ENCODE assay signal across 1 cellular context in the genomic region with DNA sequence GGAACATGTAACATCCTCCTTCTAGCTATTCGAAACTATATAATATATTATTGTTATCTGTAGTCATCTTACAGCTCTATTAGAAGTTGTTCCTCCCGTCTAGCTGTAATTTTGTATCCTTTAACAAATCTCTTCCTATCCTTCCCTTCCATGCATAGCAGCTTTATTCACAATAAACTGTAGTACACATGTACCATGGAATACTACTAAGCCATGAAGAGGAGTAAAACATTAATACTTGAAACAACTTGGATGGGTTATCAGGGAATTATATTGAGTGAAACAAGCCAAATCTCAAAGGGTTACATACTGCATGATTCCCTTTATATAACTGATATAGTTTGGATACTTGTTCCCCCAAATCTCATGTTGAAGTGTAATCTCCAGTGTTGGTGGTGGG.
TF ChIP-seq lines count a peak whose summit lies in the region.

No MANE protein-coding gene starts in this region.

TF ChIP-seq in WTC11, 78 proteins besides CTCF, POLR2A, EP300 and RAD21 (continued from another document):
- TF ChIP-seq, protein P1, sequence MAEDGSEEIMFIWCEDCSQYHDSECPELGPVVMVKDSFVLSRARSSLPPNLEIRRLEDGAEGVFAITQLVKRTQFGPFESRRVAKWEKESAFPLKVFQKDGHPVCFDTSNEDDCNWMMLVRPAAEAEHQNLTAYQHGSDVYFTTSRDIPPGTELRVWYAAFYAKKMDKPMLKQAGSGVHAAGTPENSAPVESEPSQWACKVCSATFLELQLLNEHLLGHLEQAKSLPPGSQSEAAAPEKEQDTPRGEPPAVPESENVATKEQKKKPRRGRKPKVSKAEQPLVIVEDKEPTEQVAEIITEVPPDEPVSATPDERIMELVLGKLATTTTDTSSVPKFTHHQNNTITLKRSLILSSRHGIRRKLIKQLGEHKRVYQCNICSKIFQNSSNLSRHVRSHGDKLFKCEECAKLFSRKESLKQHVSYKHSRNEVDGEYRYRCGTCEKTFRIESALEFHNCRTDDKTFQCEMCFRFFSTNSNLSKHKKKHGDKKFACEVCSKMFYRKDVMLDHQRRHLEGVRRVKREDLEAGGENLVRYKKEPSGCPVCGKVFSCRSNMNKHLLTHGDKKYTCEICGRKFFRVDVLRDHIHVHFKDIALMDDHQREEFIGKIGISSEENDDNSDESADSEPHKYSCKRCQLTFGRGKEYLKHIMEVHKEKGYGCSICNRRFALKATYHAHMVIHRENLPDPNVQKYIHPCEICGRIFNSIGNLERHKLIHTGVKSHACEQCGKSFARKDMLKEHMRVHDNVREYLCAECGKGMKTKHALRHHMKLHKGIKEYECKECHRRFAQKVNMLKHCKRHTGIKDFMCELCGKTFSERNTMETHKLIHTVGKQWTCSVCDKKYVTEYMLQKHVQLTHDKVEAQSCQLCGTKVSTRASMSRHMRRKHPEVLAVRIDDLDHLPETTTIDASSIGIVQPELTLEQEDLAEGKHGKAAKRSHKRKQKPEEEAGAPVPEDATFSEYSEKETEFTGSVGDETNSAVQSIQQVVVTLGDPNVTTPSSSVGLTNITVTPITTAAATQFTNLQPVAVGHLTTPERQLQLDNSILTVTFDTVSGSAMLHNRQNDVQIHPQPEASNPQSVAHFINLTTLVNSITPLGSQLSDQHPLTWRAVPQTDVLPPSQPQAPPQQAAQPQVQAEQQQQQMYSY (CRISPR knock-in tag; IDR thresholded peaks at IDR 0.05): no peak
- TF ChIP-seq MAX (CRISPR knock-in tag; IDR thresholded peaks at IDR 0.05) (no peak), HMGA2 (CRISPR knock-in tag; IDR thresholded peaks at IDR 0.05) (no peak), ZNF317 (CRISPR knock-in tag; IDR thresholded peaks at IDR 0.05; ENCODE audit: borderline replicate concordance, low read depth) (no peak), ZNF138 (CRISPR knock-in tag; conservative IDR thresholded peaks at IDR 0.05) (no peak), ERG (CRISPR knock-in tag; IDR thresholded peaks at IDR 0.05) (no peak), ZNF512 (CRISPR knock-in tag; IDR thresholded peaks at IDR 0.05; ENCODE audit: borderline replicate concordance) (no peak), JUN (CRISPR knock-in tag; IDR thresholded peaks at IDR 0.05) (no peak), GTF2I (CRISPR knock-in tag; conservative IDR thresholded peaks at IDR 0.05) (no peak), TP53 (CRISPR knock-in tag; IDR thresholded peaks at IDR 0.05) (no peak), JAZF1 (CRISPR knock-in tag; IDR thresholded peaks at IDR 0.05) (no peak)
- TF ChIP-seq, protein P2, sequence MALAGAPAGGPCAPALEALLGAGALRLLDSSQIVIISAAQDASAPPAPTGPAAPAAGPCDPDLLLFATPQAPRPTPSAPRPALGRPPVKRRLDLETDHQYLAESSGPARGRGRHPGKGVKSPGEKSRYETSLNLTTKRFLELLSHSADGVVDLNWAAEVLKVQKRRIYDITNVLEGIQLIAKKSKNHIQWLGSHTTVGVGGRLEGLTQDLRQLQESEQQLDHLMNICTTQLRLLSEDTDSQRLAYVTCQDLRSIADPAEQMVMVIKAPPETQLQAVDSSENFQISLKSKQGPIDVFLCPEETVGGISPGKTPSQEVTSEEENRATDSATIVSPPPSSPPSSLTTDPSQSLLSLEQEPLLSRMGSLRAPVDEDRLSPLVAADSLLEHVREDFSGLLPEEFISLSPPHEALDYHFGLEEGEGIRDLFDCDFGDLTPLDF (CRISPR knock-in tag; IDR thresholded peaks at IDR 0.05): no peak
- TF ChIP-seq, protein P3, sequence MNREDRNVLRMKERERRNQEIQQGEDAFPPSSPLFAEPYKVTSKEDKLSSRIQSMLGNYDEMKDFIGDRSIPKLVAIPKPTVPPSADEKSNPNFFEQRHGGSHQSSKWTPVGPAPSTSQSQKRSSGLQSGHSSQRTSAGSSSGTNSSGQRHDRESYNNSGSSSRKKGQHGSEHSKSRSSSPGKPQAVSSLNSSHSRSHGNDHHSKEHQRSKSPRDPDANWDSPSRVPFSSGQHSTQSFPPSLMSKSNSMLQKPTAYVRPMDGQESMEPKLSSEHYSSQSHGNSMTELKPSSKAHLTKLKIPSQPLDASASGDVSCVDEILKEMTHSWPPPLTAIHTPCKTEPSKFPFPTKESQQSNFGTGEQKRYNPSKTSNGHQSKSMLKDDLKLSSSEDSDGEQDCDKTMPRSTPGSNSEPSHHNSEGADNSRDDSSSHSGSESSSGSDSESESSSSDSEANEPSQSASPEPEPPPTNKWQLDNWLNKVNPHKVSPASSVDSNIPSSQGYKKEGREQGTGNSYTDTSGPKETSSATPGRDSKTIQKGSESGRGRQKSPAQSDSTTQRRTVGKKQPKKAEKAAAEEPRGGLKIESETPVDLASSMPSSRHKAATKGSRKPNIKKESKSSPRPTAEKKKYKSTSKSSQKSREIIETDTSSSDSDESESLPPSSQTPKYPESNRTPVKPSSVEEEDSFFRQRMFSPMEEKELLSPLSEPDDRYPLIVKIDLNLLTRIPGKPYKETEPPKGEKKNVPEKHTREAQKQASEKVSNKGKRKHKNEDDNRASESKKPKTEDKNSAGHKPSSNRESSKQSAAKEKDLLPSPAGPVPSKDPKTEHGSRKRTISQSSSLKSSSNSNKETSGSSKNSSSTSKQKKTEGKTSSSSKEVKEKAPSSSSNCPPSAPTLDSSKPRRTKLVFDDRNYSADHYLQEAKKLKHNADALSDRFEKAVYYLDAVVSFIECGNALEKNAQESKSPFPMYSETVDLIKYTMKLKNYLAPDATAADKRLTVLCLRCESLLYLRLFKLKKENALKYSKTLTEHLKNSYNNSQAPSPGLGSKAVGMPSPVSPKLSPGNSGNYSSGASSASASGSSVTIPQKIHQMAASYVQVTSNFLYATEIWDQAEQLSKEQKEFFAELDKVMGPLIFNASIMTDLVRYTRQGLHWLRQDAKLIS (CRISPR knock-in tag; IDR thresholded peaks at IDR 0.05; ENCODE audit: borderline replicate concordance): no peak
- TF ChIP-seq, protein P4, sequence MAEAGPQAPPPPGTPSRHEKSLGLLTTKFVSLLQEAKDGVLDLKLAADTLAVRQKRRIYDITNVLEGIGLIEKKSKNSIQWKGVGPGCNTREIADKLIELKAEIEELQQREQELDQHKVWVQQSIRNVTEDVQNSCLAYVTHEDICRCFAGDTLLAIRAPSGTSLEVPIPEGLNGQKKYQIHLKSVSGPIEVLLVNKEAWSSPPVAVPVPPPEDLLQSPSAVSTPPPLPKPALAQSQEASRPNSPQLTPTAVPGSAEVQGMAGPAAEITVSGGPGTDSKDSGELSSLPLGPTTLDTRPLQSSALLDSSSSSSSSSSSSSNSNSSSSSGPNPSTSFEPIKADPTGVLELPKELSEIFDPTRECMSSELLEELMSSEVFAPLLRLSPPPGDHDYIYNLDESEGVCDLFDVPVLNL (CRISPR knock-in tag; IDR thresholded peaks at IDR 0.05; ENCODE audit: borderline replicate concordance, low read depth): no peak
